17 cellular contexts compared by ENCODE assay signal in genomic region chr17:44795928-44796327, GRCh38. TPM values are rescaled to one million over a fixed set of nuclear protein-coding genes. Genes with fewer than 3 reads are reported as not detected.
DNase-seq lines count a peak whose midpoint lies in the region; ATAC-seq, FAIRE-seq and TF ChIP-seq lines count a peak whose summit lies in the region.
"Had no signal": no experiment of that assay in that cellular context is flagged by ENCODE, and none has a peak within 500 bp of the region (broad histone marks: within the 10 kb centered on the region; RNA-seq: fewer than 3 reads in every experiment).

No MANE protein-coding gene starts in this region.

- no peak overlapping the region for H2BK5ac ChIP-seq in H9 (ENCODE audit: insufficient read length, low read length)

- TF ChIP-seq CTCF in H9 (conservative IDR thresholded peaks at IDR 0.05), result no peak
- no peak for TF ChIP-seq CTCF in astrocyte (IDR thresholded peaks at IDR 0.05; ENCODE audit: insufficient read depth, low read depth, low read length)
- TF ChIP-seq CTCF in smooth muscle cell (IDR thresholded peaks at IDR 0.05; ENCODE audit: borderline replicate concordance, insufficient read depth, poor library complexity, severe bottlenecking), result no peak

- H2BK120ac ChIP-seq in H9 (ENCODE audit: low read depth, low read length, poor library complexity, severe bottlenecking), result no peak overlapping the region

- FAIRE-seq in astrocyte (lab: Jason Lieb, UNC), result no peak

- H2BK15ac ChIP-seq in H9 (ENCODE audit: low read depth, low read length), result no peak overlapping the region

- no peak overlapping the region for H3K9ac ChIP-seq in H9 (ENCODE audit: extremely low read depth, insufficient read length, low read length)
- peak overlapping the region; percentile 67 for H3K9ac ChIP-seq in astrocyte (ENCODE audit: low read length)
- H3K9ac ChIP-seq in smooth muscle cell (ENCODE audit: low read depth), result no peak overlapping the region

- DNase-seq in H9 (no peak), astrocyte (ENCODE audit: low read depth) (no peak), left lobe of liver (ENCODE audit: low spot score) (no peak), smooth muscle cell (lab: John Stamatoyannopoulos, UW; ENCODE audit: unreplicated experiment) (no peak), epidermal melanocyte (ENCODE audit: insufficient read length, low spot score) (no peak), NCI-H2171 (lab: John Stamatoyannopoulos, UW) (no peak), D341Med (ENCODE audit: low spot score) (no peak)
- no peak for DNase-seq in activated CD4-positive, alpha-beta memory T cell treated with anti-CD3 and anti-CD28 coated beads for 36 hours
- DNase-seq: activated CD8-positive, alpha-beta memory T cell treated with anti-CD3 and anti-CD28 coated beads, Interleukin-2, amount 50 U/mL, for 48 hours; activated naive CD4-positive, alpha-beta T cell treated with anti-CD3 and anti-CD28 coated beads, Interleukin-2, amount 10 ng/mL, durations not matched to agents 7 days and 5 days; NCI-H1105; NCI-H446 treated with DMSO at 0.1 percent for 48 hours; T-cell had no signal

- H2AK5ac ChIP-seq in H9 (ENCODE audit: insufficient read length, low read length), result no peak overlapping the region

- H4K20me1 ChIP-seq in H9 (ENCODE audit: control insufficient read depth, insufficient read depth, insufficient read length), result no peaks in the 10 kb centered on the region
- H4K20me1 ChIP-seq in astrocyte (ENCODE audit: insufficient read depth, low read length), result no peaks in the 10 kb centered on the region
- no peaks in the 10 kb centered on the region for H4K20me1 ChIP-seq in smooth muscle cell (ENCODE audit: low read depth)

- peak; percentile 31 for ATAC-seq in left lobe of liver
- ATAC-seq: T-cell had no signal

- no peak overlapping the region for H4K91ac ChIP-seq in H9 (ENCODE audit: insufficient read length, low read depth, low read length)

- H3F3A ChIP-seq in smooth muscle cell (ENCODE audit: low read depth), result peaks cover 19% of the 10 kb centered on the region

- WGBS in H9 (ENCODE audit: extremely low coverage, insufficient read length, low lambda C conversion rate), result no CpG with 5 or more reads among the region's 10 CpGs
- 88% methylated on average over 10 of the region's 10 CpGs for WGBS in smooth muscle cell (ENCODE audit: low lambda C conversion rate)

- H3K4me3 ChIP-seq in astrocyte (ENCODE audit: insufficient read depth, low read depth, low read length), result no peak overlapping the region
- H3K4me3 ChIP-seq in smooth muscle cell, result no peak overlapping the region
- H3K4me3 ChIP-seq: hepatocyte, ovary, upper lobe of left lung had no signal

- H3K27me3 ChIP-seq in H9 (ENCODE audit: insufficient read depth, low read length) (no peaks in the 10 kb centered on the region), astrocyte (ENCODE audit: insufficient read depth, low read length) (no peaks in the 10 kb centered on the region), smooth muscle cell (ENCODE audit: low read depth) (no peaks in the 10 kb centered on the region)
- H3K27me3 ChIP-seq: hepatocyte, ovary, upper lobe of left lung had no signal

- H3T11ph ChIP-seq in H9 (ENCODE audit: low read length), result no peak overlapping the region

- H3K79me2 ChIP-seq in H9 (ENCODE audit: insufficient read depth, low read length), result no peaks in the 10 kb centered on the region
- H3K79me2 ChIP-seq in astrocyte (ENCODE audit: insufficient read depth, low read length), result peaks cover 9% of the 10 kb centered on the region
- H3K79me2 ChIP-seq in smooth muscle cell (ENCODE audit: low read depth), result no peaks in the 10 kb centered on the region
- H3K79me2 ChIP-seq: hepatocyte had no signal

- H3K4me1 Mint-ChIP-seq in H9, result peaks cover 5 to 20% of the 10 kb centered on the region in 2 experiments
- H3K4me1 Mint-ChIP-seq in astrocyte (ENCODE audit: low read depth, unreplicated experiment), result peaks cover 32% of the 10 kb centered on the region
- H3K4me1 Mint-ChIP-seq in activated CD4-positive, alpha-beta memory T cell treated with anti-CD3 and anti-CD28 coated beads for 36 hours (ENCODE audit: low read depth), result peaks cover 4% of the 10 kb centered on the region
- H3K4me1 Mint-ChIP-seq: IgD-negative memory B cell, T-cell had no signal

- H2AFZ ChIP-seq in H9 (ENCODE audit: low read length) (no peak overlapping the region), astrocyte (ENCODE audit: low read depth, low read length) (no peak overlapping the region), smooth muscle cell (ENCODE audit: low read depth) (no peak overlapping the region)
- H2AFZ ChIP-seq: hepatocyte had no signal

- no peak overlapping the region for H3K23ac ChIP-seq in H9 (ENCODE audit: insufficient read length, low read depth, low read length)

- H3K18ac ChIP-seq in H9 (ENCODE audit: insufficient read length, low read depth, low read length), result no peak overlapping the region

- H3K27me3 Mint-ChIP-seq in H9 (ENCODE audit: low read depth) (no peaks in the 10 kb centered on the region), astrocyte (ENCODE audit: low read depth, unreplicated experiment) (no peaks in the 10 kb centered on the region)
- H3K27me3 Mint-ChIP-seq in activated CD4-positive, alpha-beta memory T cell treated with anti-CD3 and anti-CD28 coated beads for 36 hours, result peaks cover 2% of the 10 kb centered on the region
- H3K27me3 Mint-ChIP-seq: T-cell had no signal

- H3K36me3 Mint-ChIP-seq in H9 (ENCODE audit: insufficient read depth in 1 of 3, low read depth in 3 of 3) (peaks cover 2 to 28% (median 11%) of the 10 kb centered on the region in 3 experiments; a peak in 6 of 7 replicates), astrocyte (ENCODE audit: low read depth, unreplicated experiment) (peaks cover 4% of the 10 kb centered on the region)
- no peaks in the 10 kb centered on the region for H3K36me3 Mint-ChIP-seq in activated CD4-positive, alpha-beta memory T cell treated with anti-CD3 and anti-CD28 coated beads for 36 hours
- H3K36me3 Mint-ChIP-seq: activated naive CD4-positive, alpha-beta T cell treated with anti-CD3 and anti-CD28 coated beads, Interleukin-2, amount 10 ng/mL, durations not matched to agents 7 days and 5 days; T-cell had no signal

- H3K27ac Mint-ChIP-seq in H9 (peak overlapping the region; percentile 31 to 95 (median 90); a peak in 6 of 7 replicates), astrocyte (ENCODE audit: unreplicated experiment) (peak overlapping the region; percentile 64)
- no peak overlapping the region for H3K27ac Mint-ChIP-seq in activated CD4-positive, alpha-beta memory T cell treated with anti-CD3 and anti-CD28 coated beads for 36 hours
- H3K27ac Mint-ChIP-seq: activated naive CD4-positive, alpha-beta T cell treated with anti-CD3 and anti-CD28 coated beads, Interleukin-2, amount 10 ng/mL, durations not matched to agents 7 days and 5 days; IgD-negative memory B cell; T-cell had no signal

- H3K56ac ChIP-seq in H9 (ENCODE audit: insufficient read length, low read depth, low read length), result no peak overlapping the region

- CTCF ChIA-PET in activated CD4-positive, alpha-beta memory T cell treated with anti-CD3 and anti-CD28 coated beads for 36 hours (lab: Charles Lee), result no interaction called here

- H3K4me3 Mint-ChIP-seq in H9, result no peak overlapping the region
- no peak overlapping the region for H3K4me3 Mint-ChIP-seq in astrocyte (ENCODE audit: unreplicated experiment)
- H3K4me3 Mint-ChIP-seq in activated CD4-positive, alpha-beta memory T cell treated with anti-CD3 and anti-CD28 coated beads for 36 hours, result no peak overlapping the region
- H3K4me3 Mint-ChIP-seq: activated naive CD4-positive, alpha-beta T cell treated with anti-CD3 and anti-CD28 coated beads, Interleukin-2, amount 10 ng/mL, durations not matched to agents 7 days and 5 days; IgD-negative memory B cell; T-cell had no signal

- no peaks in the 10 kb centered on the region; the same call in 1 of the 2 replicates for H3K4me1 ChIP-seq in H9 (ENCODE audit: insufficient read depth, low read length)
- peaks cover 35% of the 10 kb centered on the region for H3K4me1 ChIP-seq in astrocyte (ENCODE audit: insufficient read depth, low read length)
- H3K4me1 ChIP-seq in smooth muscle cell (ENCODE audit: low read depth), result peaks cover 6% of the 10 kb centered on the region

- no peak overlapping the region for H3K14ac ChIP-seq in H9 (ENCODE audit: insufficient read depth, low read length)

- H4K8ac ChIP-seq in H9 (replicated peaks; ENCODE audit: insufficient read length, low read depth, low read length), result no peak overlapping the region

- H3K4me2 ChIP-seq in H9 (ENCODE audit: insufficient read depth, insufficient read length, low read length) (no peak overlapping the region), astrocyte (ENCODE audit: low read length) (peak overlapping the region; percentile 65), smooth muscle cell (no peak overlapping the region)
- H3K4me2 ChIP-seq: hepatocyte had no signal

- H3K9me3 Mint-ChIP-seq in H9 (no peaks in the 10 kb centered on the region), astrocyte (ENCODE audit: unreplicated experiment) (no peaks in the 10 kb centered on the region)
- no peaks in the 10 kb centered on the region for H3K9me3 Mint-ChIP-seq in activated CD4-positive, alpha-beta memory T cell treated with anti-CD3 and anti-CD28 coated beads for 36 hours
- H3K9me3 Mint-ChIP-seq: activated naive CD4-positive, alpha-beta T cell treated with anti-CD3 and anti-CD28 coated beads, Interleukin-2, amount 10 ng/mL, durations not matched to agents 7 days and 5 days; IgD-negative memory B cell; T-cell had no signal

- H3K9me3 ChIP-seq in H9 (ENCODE audit: control insufficient read depth, low read depth, low read length) (no peaks in the 10 kb centered on the region), astrocyte (ENCODE audit: insufficient read depth, low read depth, low read length) (no peaks in the 10 kb centered on the region), smooth muscle cell (replicated peaks; ENCODE audit: low read depth) (no peaks in the 10 kb centered on the region)
- H3K9me3 ChIP-seq: ovary, upper lobe of left lung had no signal

- H4K5ac ChIP-seq in H9 (ENCODE audit: insufficient read length, low read depth, low read length), result no peak overlapping the region

- H2BK20ac ChIP-seq in H9 (ENCODE audit: low read depth, low read length, poor library complexity, severe bottlenecking), result no peak overlapping the region

- H3K36me3 ChIP-seq in astrocyte (ENCODE audit: insufficient read depth, low read length) (peaks cover 8% of the 10 kb centered on the region), smooth muscle cell (ENCODE audit: low read depth) (peaks cover 5% of the 10 kb centered on the region)
- H3K36me3 ChIP-seq: ovary, upper lobe of left lung had no signal

- H3K4ac ChIP-seq in H9 (ENCODE audit: low read depth, low read length), result no peak overlapping the region

- no peaks in the 10 kb centered on the region for H3K23me2 ChIP-seq in H9 (ENCODE audit: insufficient read length, low read depth, low read length, poor library complexity, severe bottlenecking)

- no peak overlapping the region for H2BK12ac ChIP-seq in H9 (ENCODE audit: insufficient read length, low read depth, low read length)

- intact Hi-C loops in activated CD4-positive, alpha-beta memory T cell treated with anti-CD3 and anti-CD28 coated beads for 36 hours (cut with micrococcal nuclease), result no loop called here

- H3K79me1 ChIP-seq in H9 (ENCODE audit: insufficient read depth, low read depth, low read length, poor library complexity, severe bottlenecking), result no peaks in the 10 kb centered on the region

- H3K27ac ChIP-seq in H9 (ENCODE audit: insufficient read length, low read depth, low read length), result no peak overlapping the region
- peak overlapping the region; percentile 95 for H3K27ac ChIP-seq in astrocyte (ENCODE audit: low read depth, low read length)
- H3K27ac ChIP-seq in smooth muscle cell (ENCODE audit: low read depth), result peak overlapping the region; percentile 97
- H3K27ac ChIP-seq: hepatocyte, ovary had no signal

- POLR2A ChIA-PET in activated CD4-positive, alpha-beta memory T cell treated with anti-CD3 and anti-CD28 coated beads for 36 hours (lab: Charles Lee), result no interaction called here

RNA-seq across cellular contexts. Expression of gene GJC1, which starts 34.2 kb away (rescaled TPM):
- 114 and 119 TPM in 2 replicates for total RNA-seq in H9 (2021)
- 28.0 and 38.4 TPM in 2 replicates for total RNA-seq in astrocyte
- total RNA-seq in left lobe of liver, result 0.53 TPM
- 9.2 and 16.1 TPM in 2 replicates for total RNA-seq in smooth muscle cell
- 6.3 and 8.0 TPM in 2 replicates for polyA plus RNA-seq in smooth muscle cell
- 1 to 10 TPM; 1.9 to 2.7 TPM for total RNA-seq in activated CD4-positive, alpha-beta memory T cell treated with anti-CD3 and anti-CD28 coated beads for 36 hours

RNA-seq across cellular contexts. Expression of gene ADAM11, which starts 37.1 kb away (rescaled TPM):
- total RNA-seq in H9 (2021) (2.7 and 4.6 TPM in 2 replicates), astrocyte (0.43 and 0.65 TPM in 2 replicates), left lobe of liver (0.13 TPM), smooth muscle cell (0.40 TPM in 1 of 2 replicates, not detected in the other)
- polyA plus RNA-seq in smooth muscle cell, result 0.27 and 0.48 TPM in 2 replicates
- total RNA-seq in activated CD4-positive, alpha-beta memory T cell treated with anti-CD3 and anti-CD28 coated beads for 36 hours, result under 1 TPM; 0.12 to 0.33 TPM
- polyA plus RNA-seq: IgD-negative memory B cell had no signal

RNA-seq across cellular contexts. Expression of gene HIGD1B, which starts 51.8 kb away (rescaled TPM):
- not detected in 2 replicates for total RNA-seq in H9 (2021)
- not detected in 2 replicates for total RNA-seq in astrocyte
- total RNA-seq in left lobe of liver, result not detected
- total RNA-seq in smooth muscle cell, result not detected in 2 replicates
- 0.39 and 0.61 TPM in 2 replicates for polyA plus RNA-seq in smooth muscle cell
- total RNA-seq in activated CD4-positive, alpha-beta memory T cell treated with anti-CD3 and anti-CD28 coated beads for 36 hours, result not detected
- total RNA-seq: hepatocyte, T-cell had no signal
- polyA plus RNA-seq: hepatocyte, IgD-negative memory B cell had no signal
